8 cellular contexts compared by ENCODE assay signal in genomic region chr11:68271023-68271780, GRCh38. TPM values are rescaled to one million over a fixed set of nuclear protein-coding genes. Genes with fewer than 3 reads are reported as not detected.
DNase-seq lines count a peak whose midpoint lies in the region; ATAC-seq and TF ChIP-seq lines count a peak whose summit lies in the region.

No MANE protein-coding gene starts in this region.

- ATAC-seq in CD8-positive, alpha-beta T cell = peak; percentile 49
- ATAC-seq in GM19463 (IDR thresholded peaks at IDR 0.05; ENCODE audit: unreplicated experiment) = peak; percentile 1
- peak; percentile 37 for ATAC-seq in gastroesophageal sphincter

- CTCF ChIA-PET in CD8-positive, alpha-beta T cell (lab: Charles Lee) = interaction anchor here (1.0 to 4.4 kb wide), 5 partner anchors 13 to 64 kb away, joined by 3 to 58 read pairs (median 6); no protein-coding TSS in a partner anchor
- CTCF ChIA-PET in RWPE1 (lab: Yijun Ruan, JAX) = interaction anchor here (0.6 to 2.7 kb wide), 7 partner anchors 12 to 1143 kb away, joined by 3 to 19 read pairs (median 5); no protein-coding TSS in a partner anchor

- peaks cover 30% of the 10 kb centered on the region for H3K36me3 Mint-ChIP-seq in CD8-positive, alpha-beta T cell

- DNase-seq in CD8-positive, alpha-beta T cell = peak; percentile 22 to 70 (median 59)
- peak; percentile 79 for DNase-seq in Jurkat, Clone E6-1 (ENCODE audit: low read depth, low spot score)
- peak; percentile 90 for DNase-seq in RWPE1 (ENCODE audit: low spot score)
- peak; percentile 55 for DNase-seq in activated naive CD4-positive, alpha-beta T cell treated with Interleukin-2 at 50 U/mL for 16 hours
- DNase-seq in nucleus accumbens (lab: John Stamatoyannopoulos, UW) = peak in 29 of 56 donors; percentile 10 to 70 (median 41)
- peak; percentile 57 to 62 for DNase-seq in thyroid gland

- H3K27ac Mint-ChIP-seq in CD8-positive, alpha-beta T cell = peak overlapping the region; percentile 95

- no peak for TF ChIP-seq POLR2A in gastroesophageal sphincter (IDR thresholded peaks at IDR 0.05)
- no peak for TF ChIP-seq POLR2A in thyroid gland (IDR thresholded peaks at IDR 0.05)

- H3K27me3 ChIP-seq in CD8-positive, alpha-beta T cell (ENCODE audit: insufficient read depth, low read length) = no peaks in the 10 kb centered on the region
- no peaks in the 10 kb centered on the region for H3K27me3 ChIP-seq in gastroesophageal sphincter
- H3K27me3 ChIP-seq in thyroid gland = no peaks in the 10 kb centered on the region

- TF ChIP-seq EP300 in gastroesophageal sphincter (IDR thresholded peaks at IDR 0.05) = no peak

- H3K4me3 ChIP-seq in CD8-positive, alpha-beta T cell (ENCODE audit: low read depth, low read length) = peak overlapping the region; percentile 95
- peak overlapping the region; percentile 80 for H3K4me3 ChIP-seq in Jurkat, Clone E6-1 (ENCODE audit: low read length)
- peak overlapping the region; percentile 65 to 86 for H3K4me3 ChIP-seq in gastroesophageal sphincter
- peak overlapping the region; percentile 2 to 89 (median 87) for H3K4me3 ChIP-seq in thyroid gland (replicated peaks in 1 of 3)

- WGBS in gastroesophageal sphincter (ENCODE audit: low coverage in 1 of 2), 2 donors = 3 to 6% methylated on average over 11 to 22 of the region's 23 CpGs
- WGBS in thyroid gland, 2 donors = 4 to 5% methylated on average over 20 to 23 of the region's 23 CpGs

- H3K4me1 ChIP-seq in CD8-positive, alpha-beta T cell (ENCODE audit: insufficient read depth, low read length) = peaks cover 26% of the 10 kb centered on the region
- H3K4me1 ChIP-seq in gastroesophageal sphincter (peaks cover 0 to 52% (median 21%) of the 10 kb centered on the region in 3 donors), thyroid gland (peaks cover 11 to 23% of the 10 kb centered on the region in 2 donors)

- POLR2A ChIA-PET in CD8-positive, alpha-beta T cell (lab: Charles Lee) = interaction anchor here (0.9 to 2.4 kb wide), 7 partner anchors 11 to 60 kb away, joined by 3 to 10 read pairs (median 5); no protein-coding TSS in a partner anchor
- POLR2A ChIA-PET in RWPE1 (lab: Yijun Ruan, JAX; ENCODE audit: low non-redundant PET) = interaction anchor here (1.0 kb wide), 1 partner anchor 27 kb away, joined by 3 read pairs; no protein-coding TSS in a partner anchor

- H3K4me3 Mint-ChIP-seq in CD8-positive, alpha-beta T cell = peak overlapping the region; percentile 91

- no peaks in the 10 kb centered on the region for H3K27me3 Mint-ChIP-seq in CD8-positive, alpha-beta T cell (ENCODE audit: low read depth)

- H3K9me3 ChIP-seq in CD8-positive, alpha-beta T cell (ENCODE audit: low read length) = no peaks in the 10 kb centered on the region
- no peaks in the 10 kb centered on the region for H3K9me3 ChIP-seq in gastroesophageal sphincter
- H3K9me3 ChIP-seq in thyroid gland = no peaks in the 10 kb centered on the region

- peak overlapping the region; percentile 97 for H3K27ac ChIP-seq in CD8-positive, alpha-beta T cell (ENCODE audit: low read depth, low read length)
- H3K27ac ChIP-seq in RWPE1 (peak overlapping the region; percentile 96), gastroesophageal sphincter (peak overlapping the region; percentile 92 to 96 (median 95)), thyroid gland (peak overlapping the region; percentile 82 to 95 (median 95))

- TF ChIP-seq CTCF in CD8-positive, alpha-beta T cell (IDR thresholded peaks at IDR 0.05) = peak; percentile 43
- TF ChIP-seq CTCF in RWPE1 (conservative IDR thresholded peaks at IDR 0.05; ENCODE audit: low read depth) (peak; percentile 56), gastroesophageal sphincter (IDR thresholded peaks at IDR 0.05) (peak in 3 of 4 experiments; percentile 42 to 54 (median 48)), thyroid gland (IDR thresholded peaks at IDR 0.05) (peak in 4 of 6 experiments; percentile 24 to 36 (median 28))

- H3K4me1 Mint-ChIP-seq in CD8-positive, alpha-beta T cell (ENCODE audit: low read depth) = peaks cover 32% of the 10 kb centered on the region

- H3K36me3 ChIP-seq in CD8-positive, alpha-beta T cell (ENCODE audit: insufficient read depth, low read length) = peaks cover 6% of the 10 kb centered on the region
- H3K36me3 ChIP-seq in gastroesophageal sphincter = peaks cover 0 to 19% of the 10 kb centered on the region in 2 donors
- peaks cover 12 to 15% of the 10 kb centered on the region in 2 donors for H3K36me3 ChIP-seq in thyroid gland

- no peaks in the 10 kb centered on the region for H3K9me3 Mint-ChIP-seq in CD8-positive, alpha-beta T cell

- intact Hi-C loops in CD8-positive, alpha-beta T cell (cut with DNase I, micrococcal nuclease) = loop anchor here in 1 of 2 experiments (1.0 to 5.0 kb wide), 3 partner anchors 14 to 191 kb away; partner anchors contain the start of gene PPP6R3
- intact Hi-C loops in thyroid gland (cut with DNase I) = no loop called here

RNA-seq across cellular contexts. Expression of gene C11orf24, which starts 0.6 kb away (rescaled TPM):
- total RNA-seq in CD8-positive, alpha-beta T cell = 1 to 10 TPM; 6.5 to 8.2 TPM
- polyA plus RNA-seq in Jurkat, Clone E6-1 (2012; ENCODE audit: insufficient read depth, insufficient read length) = 18.0 TPM
- total RNA-seq in gastroesophageal sphincter (10 to 100 TPM; 15.1 to 48.7 (median 26.0) TPM), thyroid gland (10 to 100 TPM; 12.4 to 28.3 (median 24.4) TPM)

RNA-seq across cellular contexts. Expression of gene LRP5, which starts 41.2 kb away (rescaled TPM):
- 1 to 10 TPM; 1.1 to 1.5 TPM for total RNA-seq in CD8-positive, alpha-beta T cell
- 15.7 TPM for polyA plus RNA-seq in Jurkat, Clone E6-1 (2012; ENCODE audit: insufficient read depth, insufficient read length)
- 10 to 100 TPM; 32.6 to 68.9 (median 42.5) TPM for total RNA-seq in gastroesophageal sphincter
- 10 to 100 TPM; 45.8 to 75.5 (median 54.3) TPM for total RNA-seq in thyroid gland

RNA-seq across cellular contexts. Expression of gene KMT5B, which starts 58.1 kb away (rescaled TPM):
- 10 to 100 TPM; 21.0 to 24.3 TPM for total RNA-seq in CD8-positive, alpha-beta T cell
- 30.3 TPM for polyA plus RNA-seq in Jurkat, Clone E6-1 (2012; ENCODE audit: insufficient read depth, insufficient read length)
- total RNA-seq in gastroesophageal sphincter (10 to 100 TPM; 35.1 to 75.6 (median 39.8) TPM), thyroid gland (10 to 100 TPM; 57.4 to 84.2 (median 67.4) TPM)

Comparison
In these comparisons a context has a peak if more than half of its experiments do, and no peak if none do; other contexts are left out.
1. Peak in every context shown above with its lines: DNase-seq, ATAC-seq, H3K4me3 ChIP-seq and H3K27ac ChIP-seq.
2. RNA of gene LRP5, which starts 41.2 kb away (total RNA-seq): 45.8 to 75.5 TPM in thyroid gland and 32.6 to 68.9 TPM in gastroesophageal sphincter; 1.1 to 1.5 TPM in CD8-positive, alpha-beta T cell; every median in the first group is over 10 times any median in the second.